In genomic region chr16:50182441-50182840, GRCh38 we compare ENCODE assay signal across 19 cellular contexts. TPM values are rescaled to one million over a fixed set of nuclear protein-coding genes. Genes with fewer than 3 reads are reported as not detected.
A peak's percentile ranks its signal among the peaks of the same experiment; 100 is the strongest.
DNase-seq lines count a peak whose midpoint lies in the region; ATAC-seq, FAIRE-seq and TF ChIP-seq lines count a peak whose summit lies in the region.
"Had no signal": no experiment of that assay in that cellular context is flagged by ENCODE, and none has a peak within 500 bp of the region (broad histone marks: within the 10 kb centered on the region; RNA-seq: fewer than 3 reads in every experiment).

No MANE protein-coding gene starts in this region.

- H3K27ac Mint-ChIP-seq in activated T-cell treated with anti-CD3 and anti-CD28 coated beads, Interleukin-2, amount 50 U/mL, for 72 hours, result peak overlapping the region; percentile 24
- H3K27ac Mint-ChIP-seq: CD4-positive, alpha-beta T cell had no signal

- intact Hi-C loops in pancreas (cut with DNase I) (no loop called here), colonic mucosa (cut with DNase I) (no loop called here)

- ATAC-seq in activated T-cell treated with anti-CD3 and anti-CD28 coated beads, Interleukin-2, amount 50 U/mL, for 72 hours (replicated peaks in 1 of 2), result no peak
- ATAC-seq in activated T-cell treated with anti-CD3 and anti-CD28 coated beads, Interleukin-2, amount 50 U/mL, for 4 hours, result no peak
- no peak for ATAC-seq in pancreas
- ATAC-seq: A549, HCT116, HepG2 had no signal

- H3K27me3 Mint-ChIP-seq in activated T-cell treated with anti-CD3 and anti-CD28 coated beads, Interleukin-2, amount 50 U/mL, for 72 hours (ENCODE audit: low read depth), result no peaks in the 10 kb centered on the region
- H3K27me3 Mint-ChIP-seq in activated T-cell treated with anti-CD3 and anti-CD28 coated beads, Interleukin-2, amount 50 U/mL, for 4 hours (ENCODE audit: low read depth), result no peaks in the 10 kb centered on the region
- H3K27me3 Mint-ChIP-seq: CD4-positive, alpha-beta T cell had no signal

- H3K9me3 ChIP-seq in pancreas, result no peaks in the 10 kb centered on the region
- H3K9me3 ChIP-seq in colonic mucosa, result no peaks in the 10 kb centered on the region
- H3K9me3 ChIP-seq: A549, Caco-2 had no signal

- TF ChIP-seq CTCF in LNCaP clone FGC (IDR thresholded peaks at IDR 0.05; ENCODE audit: control insufficient read depth, extremely low read depth, insufficient read depth) (no peak), pancreas (IDR thresholded peaks at IDR 0.05) (no peak), colonic mucosa (IDR thresholded peaks at IDR 0.05) (no peak)

- FAIRE-seq in G401.6 (lab: Jason Lieb, UNC) (peak; percentile 8), pancreas (lab: Jason Lieb, UNC) (peak; percentile 20)
- FAIRE-seq: A549, D721Med, HepG2 had no signal

- no peak overlapping the region for H3K9ac ChIP-seq in colonic mucosa (ENCODE audit: low read depth in 2 of 2, low read length in 2 of 2)

- DNase-seq in activated T-cell treated with anti-CD3 and anti-CD28 coated beads, Interleukin-2, amount 50 U/mL, for 72 hours, result no peak
- DNase-seq in activated T-cell treated with anti-CD3 and anti-CD28 coated beads, Interleukin-2, amount 50 U/mL, for 4 hours, result no peak
- peak; percentile 61 for DNase-seq in LNCaP clone FGC (ENCODE audit: low read depth)
- no peak for DNase-seq in pancreas
- no peak for DNase-seq in colonic mucosa
- no peak for DNase-seq in amniotic stem cell (lab: John Stamatoyannopoulos, UW)
- DNase-seq in KBM-7, result no peak
- DNase-seq: AML-193; Caco-2; CD4-positive, alpha-beta T cell; GDM1; GOT3; H7 had no signal

- no peaks in the 10 kb centered on the region for H3K27me3 ChIP-seq in pancreas
- no peaks in the 10 kb centered on the region for H3K27me3 ChIP-seq in colonic mucosa

- no peak overlapping the region for H3K4me3 Mint-ChIP-seq in activated T-cell treated with anti-CD3 and anti-CD28 coated beads, Interleukin-2, amount 50 U/mL, for 72 hours
- no peak overlapping the region for H3K4me3 Mint-ChIP-seq in activated T-cell treated with anti-CD3 and anti-CD28 coated beads, Interleukin-2, amount 50 U/mL, for 4 hours
- H3K4me3 Mint-ChIP-seq: CD4-positive, alpha-beta T cell had no signal

- H3K9me3 Mint-ChIP-seq in activated T-cell treated with anti-CD3 and anti-CD28 coated beads, Interleukin-2, amount 50 U/mL, for 72 hours, result no peaks in the 10 kb centered on the region
- no peaks in the 10 kb centered on the region for H3K9me3 Mint-ChIP-seq in activated T-cell treated with anti-CD3 and anti-CD28 coated beads, Interleukin-2, amount 50 U/mL, for 4 hours
- H3K9me3 Mint-ChIP-seq: CD4-positive, alpha-beta T cell had no signal

- H3K4me1 Mint-ChIP-seq in activated T-cell treated with anti-CD3 and anti-CD28 coated beads, Interleukin-2, amount 50 U/mL, for 72 hours (ENCODE audit: low read depth), result peaks cover 35% of the 10 kb centered on the region
- H3K4me1 Mint-ChIP-seq in activated T-cell treated with anti-CD3 and anti-CD28 coated beads, Interleukin-2, amount 50 U/mL, for 4 hours (ENCODE audit: low read depth), result peaks cover 58% of the 10 kb centered on the region

- H3K4me1 ChIP-seq in pancreas (peaks cover 11 to 41% (median 20%) of the 10 kb centered on the region in 3 donors), colonic mucosa (no peaks in the 10 kb centered on the region)

- no peak overlapping the region for H3K4me3 ChIP-seq in LNCaP clone FGC (ENCODE audit: low read depth, low read length)
- no peak overlapping the region for H3K4me3 ChIP-seq in pancreas
- H3K4me3 ChIP-seq in colonic mucosa, result no peak overlapping the region
- H3K4me3 ChIP-seq: A549 had no signal

- H3K36me3 ChIP-seq in pancreas (no peaks in the 10 kb centered on the region), colonic mucosa (no peaks in the 10 kb centered on the region)

- no peaks in the 10 kb centered on the region for H3K36me3 Mint-ChIP-seq in activated T-cell treated with anti-CD3 and anti-CD28 coated beads, Interleukin-2, amount 50 U/mL, for 72 hours (ENCODE audit: insufficient read depth in 2 of 2)
- H3K36me3 Mint-ChIP-seq in activated T-cell treated with anti-CD3 and anti-CD28 coated beads, Interleukin-2, amount 50 U/mL, for 4 hours (ENCODE audit: insufficient read depth), result peaks cover 10% of the 10 kb centered on the region

- in situ Hi-C loops in KBM-7 (cut with MboI; ENCODE audit: low pct_unique_long_range_greater_than_20kb, low sequenced_read_pairs), result no loop called here

- H3K27ac ChIP-seq in pancreas (no peak overlapping the region), colonic mucosa (no peak overlapping the region)
- H3K27ac ChIP-seq: 22Rv1 had no signal

RNA-seq across cellular contexts. Expression of gene TENT4B, which starts 29.3 kb away (rescaled TPM):
- 10 to 100 TPM; 27.5 to 29.0 TPM for total RNA-seq in activated T-cell treated with anti-CD3 and anti-CD28 coated beads, Interleukin-2, amount 50 U/mL, for 72 hours
- total RNA-seq in activated T-cell treated with anti-CD3 and anti-CD28 coated beads, Interleukin-2, amount 50 U/mL, for 4 hours, result 10 to 100 TPM; 26.0 to 28.7 (median 27.8) TPM
- total RNA-seq in pancreas, result 1 to 10 TPM; 4.3 to 7.2 (median 5.8) TPM
- polyA plus RNA-seq in pancreas, result 1 to 10 TPM; 1.9 to 4.8 TPM
- 10 to 100 TPM; 13.5 to 15.6 TPM for total RNA-seq in colonic mucosa
